ENCODE assay signal across 10 cellular contexts in the genomic region with DNA sequence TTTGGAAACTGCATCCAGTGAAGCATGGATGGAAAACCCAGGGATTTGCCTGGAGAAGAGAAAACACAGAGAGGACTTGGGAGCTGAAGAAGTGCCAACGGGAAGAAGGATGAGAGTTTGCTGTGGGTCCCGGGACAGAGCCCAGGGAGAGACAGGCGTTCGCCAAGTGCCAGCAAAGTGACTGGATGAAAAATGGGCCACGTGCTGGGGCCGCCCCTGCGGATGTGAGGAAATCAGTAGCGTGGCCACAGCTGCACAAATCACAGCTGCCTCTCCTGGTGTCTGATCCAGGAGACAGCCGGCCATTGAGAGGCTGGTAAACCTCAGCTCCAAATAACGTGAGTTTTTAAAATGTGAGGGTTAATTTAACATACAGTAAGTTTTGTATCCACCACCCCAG.
DNase-seq lines count a peak whose midpoint lies in the region; ATAC-seq and TF ChIP-seq lines count a peak whose summit lies in the region.
"Had no signal": no experiment of that assay in that cellular context is flagged by ENCODE, and none has a peak within 500 bp of the region (broad histone marks: within the 10 kb centered on the region; RNA-seq: fewer than 3 reads in every experiment).

No MANE protein-coding gene starts in this region.

- RAD21 ChIA-PET in HCT116 (lab: Charles Lee; ENCODE audit: low non-redundant PET in 1 of 2, low total read pairs in 2 of 2, uncharacterized antibody in 2 of 2, unreplicated experiment in 2 of 2), result no interaction called here

- H4K20me1 ChIP-seq in HCT116 (ENCODE audit: insufficient read depth), result no peaks in the 10 kb centered on the region

- intact Hi-C loops in HCT116 (cut with micrococcal nuclease), result no loop called here
- intact Hi-C loops in left ventricle myocardium superior (cut with micrococcal nuclease), result no loop called here
- intact Hi-C loops in sciatic nerve (cut with DNase I), result no loop called here

- no peak for TF ChIP-seq POLR2A in HCT116 (IDR thresholded peaks at IDR 0.05; ENCODE audit: borderline replicate concordance, extremely low read depth, insufficient read depth, insufficient read length)

- peaks cover 10 to 25% of the 10 kb centered on the region in 2 experiments; a peak in 3 of 4 replicates for H3K4me1 ChIP-seq in HCT116 (ENCODE audit: control insufficient read depth in 1 of 2, insufficient read depth in 2 of 2, low read length in 2 of 2)

- ATAC-seq in HCT116, result no peak
- ATAC-seq in left ventricle myocardium superior, result peak; percentile 72
- peak; percentile 81 for ATAC-seq in sciatic nerve
- ATAC-seq in GM19324 (IDR thresholded peaks at IDR 0.05; ENCODE audit: low FRiP score, unreplicated experiment), result no peak
- ATAC-seq in GM21825 (IDR thresholded peaks at IDR 0.05; ENCODE audit: unreplicated experiment), result no peak

- CTCF ChIA-PET in HCT116 (lab: Charles Lee), result no interaction called here

- H3K9me2 ChIP-seq in HCT116 (ENCODE audit: insufficient read depth), result no peaks in the 10 kb centered on the region

- H3K79me2 ChIP-seq in HCT116 (ENCODE audit: insufficient read depth, low read length), result no peaks in the 10 kb centered on the region

- no peak overlapping the region for H3K27ac ChIP-seq in HCT116 (ENCODE audit: low read depth, low read length)

- no peak for TF ChIP-seq RAD21 in HCT116 (IDR thresholded peaks at IDR 0.05; ENCODE audit: low read depth)

- H3K36me3 ChIP-seq in HCT116 (ENCODE audit: control insufficient read depth in 1 of 2, insufficient read depth in 2 of 2, low read length in 2 of 2), result no peaks in the 10 kb centered on the region

- H3K4me3 ChIP-seq in HCT116 (replicated peaks in 1 of 2; ENCODE audit: low read depth in 1 of 2, low read length in 2 of 2), result no peak overlapping the region

- H3K27me3 ChIP-seq in HCT116 (ENCODE audit: insufficient read depth, low read length), result no peaks in the 10 kb centered on the region

- peak overlapping the region; percentile 68 for H2AFZ ChIP-seq in HCT116 (ENCODE audit: low read depth, low read length, poor library complexity, severe bottlenecking)

- no peaks in the 10 kb centered on the region for H3K9me3 ChIP-seq in HCT116 (ENCODE audit: control insufficient read depth in 1 of 2, insufficient read depth in 1 of 2, low read depth in 1 of 2, low read length in 2 of 2)

- POLR2A ChIA-PET in HCT116 (lab: Charles Lee), result no interaction called here

- TF ChIP-seq CTCF in HCT116 (IDR thresholded peaks at IDR 0.05 in 2 of 3, conservative IDR thresholded peaks at IDR 0.05 in 1 of 3; ENCODE audit: borderline replicate concordance in 1 of 3, insufficient read depth in 1 of 3, low read depth in 2 of 3, low read length in 2 of 3), result no peak

- no TSS peak for BruUV-seq in HCT116 (replicated peaks; lab: Mats Ljungman, UMichigan)

- DNase-seq in HCT116 (ENCODE audit: low read depth, low spot score) (no peak), RPMI7951 (ENCODE audit: low read depth) (peak; percentile 81), left ventricle myocardium superior (peak; percentile 70), sciatic nerve (ENCODE audit: low spot score) (no peak), NOMO-1 treated with DMSO at 0.1 percent for 48 hours (lab: John Stamatoyannopoulos, UW; ENCODE audit: unreplicated experiment) (no peak), NCI-H1436 treated with DMSO at 0.1 percent for 48 hours (lab: John Stamatoyannopoulos, UW) (no peak)
- DNase-seq: activated CD4-positive, alpha-beta memory T cell treated with anti-CD3 and anti-CD28 coated beads, Interleukin-2, amount 10 ng/mL, durations not matched to agents 7 days and 5 days; amniotic stem cell had no signal

- no peak overlapping the region for H3K9ac ChIP-seq in HCT116 (ENCODE audit: low read length)

- peak overlapping the region; percentile 46; the same call in 1 of the 2 replicates for H3K4me2 ChIP-seq in HCT116 (ENCODE audit: low read length)

TF ChIP-seq in HCT116, 20 proteins besides CTCF, POLR2A, EP300 and RAD21:
- TF ChIP-seq CEBPB (IDR thresholded peaks at IDR 0.05; ENCODE audit: low read depth), result no peak

Comparison
In these comparisons a context has a peak if more than half of its experiments do, and no peak if none do; other contexts are left out.
1. ATAC-seq: peak in left ventricle myocardium superior (single experiment) and sciatic nerve (single experiment); none in HCT116 (single experiment), GM19324 (single experiment) and GM21825 (single experiment).
2. DNase-seq: peak in RPMI7951 (single experiment) and left ventricle myocardium superior (single experiment); none in HCT116 (single experiment), sciatic nerve (single experiment), NOMO-1 treated with DMSO at 0.1 percent for 48 hours (single experiment) and NCI-H1436 treated with DMSO at 0.1 percent for 48 hours (single experiment).